In the genomic region with DNA sequence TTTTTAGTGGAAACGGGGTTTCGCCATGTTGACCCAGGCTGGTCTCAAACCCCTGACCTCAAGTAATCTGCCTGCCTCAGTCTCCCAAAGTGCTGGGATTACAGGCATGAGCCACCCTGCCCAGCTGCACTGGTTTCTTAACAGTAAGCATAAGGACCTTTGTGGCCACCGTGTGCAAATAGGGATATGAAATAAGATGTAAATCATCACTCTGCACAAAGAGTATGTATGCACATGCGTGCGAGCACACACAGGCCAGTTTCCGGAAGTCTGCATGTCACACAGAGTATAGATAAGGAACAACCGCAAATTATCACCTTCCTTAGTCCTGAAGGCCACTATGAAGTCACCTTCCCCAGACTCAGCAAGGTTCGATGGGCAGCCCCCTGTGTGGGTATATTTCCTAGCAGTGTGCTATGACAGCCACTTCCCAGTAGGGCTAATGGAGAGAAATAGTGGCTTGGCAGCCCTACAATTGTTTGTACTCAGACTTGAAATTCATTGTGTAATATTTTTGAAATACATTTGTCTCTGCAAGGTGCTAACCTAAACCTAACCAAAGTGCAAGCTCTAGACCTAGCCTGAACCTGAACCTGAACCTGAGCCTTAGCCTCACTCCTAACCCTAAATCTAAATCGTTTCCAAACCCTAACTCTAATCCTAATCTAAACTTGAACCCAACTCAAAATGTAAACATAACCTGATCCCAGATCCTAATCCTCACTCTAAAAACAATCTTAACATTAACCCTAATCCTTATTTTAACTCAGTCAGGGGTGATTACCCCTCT, we compare ENCODE assay signal across 1 cellular context.
TF ChIP-seq lines count a peak whose summit lies in the region.

No MANE protein-coding gene starts in this region.

TF ChIP-seq in HEK293, 187 proteins besides CTCF, POLR2A, EP300 and RAD21 (continued from another document):
- TF ChIP-seq SP7 (tag by site-specific recombination; IDR thresholded peaks at IDR 0.05) (peak; percentile 97), PRDM6 (tag by site-specific recombination; IDR thresholded peaks at IDR 0.05) (no peak), ZNF585B (tag by site-specific recombination; IDR thresholded peaks at IDR 0.05) (no peak), FEZF1 (tag by site-specific recombination; IDR thresholded peaks at IDR 0.05) (peak; percentile 38; the same call in 1 of the 2 replicates), GFI1B (tag by site-specific recombination; IDR thresholded peaks at IDR 0.05) (no peak), ZNF529 (tag by site-specific recombination; IDR thresholded peaks at IDR 0.05; ENCODE audit: insufficient replicate concordance) (no peak), ZNF518A (tag by site-specific recombination; conservative IDR thresholded peaks at IDR 0.05; ENCODE audit: low read depth) (no peak), TRIM28 (IDR thresholded peaks at IDR 0.05; ENCODE audit: borderline replicate concordance, low read length) (peak; percentile 15; the same call in 1 of the 2 replicates), ZNF701 (tag by site-specific recombination; IDR thresholded peaks at IDR 0.05) (no peak), ZNF473 (tag by site-specific recombination; IDR thresholded peaks at IDR 0.05) (no peak), ZNF626 (tag by site-specific recombination; IDR thresholded peaks at IDR 0.05) (no peak), ZNF423 (tag by site-specific recombination; IDR thresholded peaks at IDR 0.05) (no peak), ZNF660 (tag by site-specific recombination; IDR thresholded peaks at IDR 0.05) (peak; percentile 53; the same call in 1 of the 2 replicates), ZNF248 (tag by site-specific recombination; IDR thresholded peaks at IDR 0.05) (no peak), OSR2 (tag by site-specific recombination; IDR thresholded peaks at IDR 0.05) (peak; percentile 81)
- TF ChIP-seq, protein P1, sequence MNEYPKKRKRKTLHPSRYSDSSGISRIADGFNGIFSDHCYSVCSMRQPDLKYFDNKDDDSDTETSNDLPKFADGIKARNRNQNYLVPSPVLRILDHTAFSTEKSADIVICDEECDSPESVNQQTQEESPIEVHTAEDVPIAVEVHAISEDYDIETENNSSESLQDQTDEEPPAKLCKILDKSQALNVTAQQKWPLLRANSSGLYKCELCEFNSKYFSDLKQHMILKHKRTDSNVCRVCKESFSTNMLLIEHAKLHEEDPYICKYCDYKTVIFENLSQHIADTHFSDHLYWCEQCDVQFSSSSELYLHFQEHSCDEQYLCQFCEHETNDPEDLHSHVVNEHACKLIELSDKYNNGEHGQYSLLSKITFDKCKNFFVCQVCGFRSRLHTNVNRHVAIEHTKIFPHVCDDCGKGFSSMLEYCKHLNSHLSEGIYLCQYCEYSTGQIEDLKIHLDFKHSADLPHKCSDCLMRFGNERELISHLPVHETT (tag by site-specific recombination; IDR thresholded peaks at IDR 0.05) = no peak
- TF ChIP-seq, protein P2, sequence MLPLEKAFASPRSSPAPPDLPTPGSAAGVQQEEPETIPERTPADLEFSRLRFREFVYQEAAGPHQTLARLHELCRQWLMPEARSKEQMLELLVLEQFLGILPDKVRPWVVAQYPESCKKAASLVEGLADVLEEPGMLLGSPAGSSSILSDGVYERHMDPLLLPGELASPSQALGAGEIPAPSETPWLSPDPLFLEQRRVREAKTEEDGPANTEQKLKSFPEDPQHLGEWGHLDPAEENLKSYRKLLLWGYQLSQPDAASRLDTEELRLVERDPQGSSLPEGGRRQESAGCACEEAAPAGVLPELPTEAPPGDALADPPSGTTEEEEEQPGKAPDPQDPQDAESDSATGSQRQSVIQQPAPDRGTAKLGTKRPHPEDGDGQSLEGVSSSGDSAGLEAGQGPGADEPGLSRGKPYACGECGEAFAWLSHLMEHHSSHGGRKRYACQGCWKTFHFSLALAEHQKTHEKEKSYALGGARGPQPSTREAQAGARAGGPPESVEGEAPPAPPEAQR (tag by site-specific recombination; IDR thresholded peaks at IDR 0.05) = no peak
